ENCODE assay signal across 8 cellular contexts in the genomic region with DNA sequence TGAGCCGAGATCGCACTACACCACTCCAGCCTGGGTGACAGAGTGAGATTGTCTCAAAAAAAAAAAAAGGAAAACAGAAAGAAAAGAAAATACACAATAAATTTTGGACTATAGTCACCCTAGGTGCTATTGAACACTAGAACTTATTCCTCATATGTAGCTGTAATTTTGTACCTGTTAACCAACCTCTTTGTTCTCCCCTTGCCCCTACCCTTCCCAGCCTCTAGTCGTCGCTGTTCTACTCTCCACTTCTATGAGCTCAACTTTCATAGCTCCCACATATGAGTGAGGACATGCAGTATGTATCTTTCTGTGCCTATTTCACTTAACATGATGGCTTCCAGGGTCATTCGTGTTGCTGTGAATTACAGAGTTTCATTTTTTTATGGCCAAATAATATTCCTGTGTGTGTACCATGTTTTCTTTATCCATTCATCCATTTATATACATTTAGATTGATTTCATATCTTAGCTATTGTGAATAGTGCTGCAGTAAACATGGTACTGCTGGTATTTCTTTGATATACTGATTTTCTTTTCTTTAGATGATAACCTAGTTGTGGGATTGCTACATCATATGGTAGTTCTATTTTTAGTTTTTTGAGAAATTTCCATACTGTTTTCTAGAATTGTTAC. TPM values are rescaled to one million over a fixed set of nuclear protein-coding genes. Genes with fewer than 3 reads are reported as not detected.
DNase-seq lines count a peak whose midpoint lies in the region; ATAC-seq and TF ChIP-seq lines count a peak whose summit lies in the region.

No MANE protein-coding gene starts in this region.

- no peaks in the 10 kb centered on the region for H3K27me3 Mint-ChIP-seq in activated CD4-positive, alpha-beta T cell treated with anti-CD3 and anti-CD28 coated beads, Interleukin-2, amount 10 ng/mL, durations not matched to agents 7 days and 5 days

- ATAC-seq in Right ventricle myocardium superior (ENCODE audit: poor library complexity), result peak; percentile 54
- ATAC-seq in Right ventricle myocardium inferior, result no peak
- no peak for ATAC-seq in GM21723 (IDR thresholded peaks at IDR 0.05; ENCODE audit: unreplicated experiment)
- ATAC-seq in HG02840 (IDR thresholded peaks at IDR 0.05; ENCODE audit: low FRiP score, unreplicated experiment), result no peak

- H3K4me1 Mint-ChIP-seq in activated CD4-positive, alpha-beta T cell treated with anti-CD3 and anti-CD28 coated beads, Interleukin-2, amount 10 ng/mL, durations not matched to agents 7 days and 5 days, result peaks cover 2% of the 10 kb centered on the region

- CTCF ChIA-PET in activated CD4-positive, alpha-beta T cell treated with anti-CD3 and anti-CD28 coated beads, Interleukin-2, amount 10 ng/mL, durations not matched to agents 7 days and 5 days (lab: Charles Lee), result interaction anchor here (0.6 to 1.9 kb wide), 13 partner anchors 10 to 1943 kb away, joined by 3 to 5 read pairs (median 4); a partner anchor contains a TSS

- intact Hi-C loops in Right ventricle myocardium superior (cut with DNase I) (no loop called here), Right ventricle myocardium inferior (cut with DNase I) (no loop called here)

- H3K36me3 Mint-ChIP-seq in activated CD4-positive, alpha-beta T cell treated with anti-CD3 and anti-CD28 coated beads, Interleukin-2, amount 10 ng/mL, durations not matched to agents 7 days and 5 days (ENCODE audit: low read depth), result peaks cover 44% of the 10 kb centered on the region

- POLR2A ChIA-PET in activated CD4-positive, alpha-beta T cell treated with anti-CD3 and anti-CD28 coated beads, Interleukin-2, amount 10 ng/mL, durations not matched to agents 7 days and 5 days (lab: Charles Lee), result no interaction called here

- H3K27ac Mint-ChIP-seq in activated CD4-positive, alpha-beta T cell treated with anti-CD3 and anti-CD28 coated beads, Interleukin-2, amount 10 ng/mL, durations not matched to agents 7 days and 5 days, result no peak overlapping the region

- no peaks in the 10 kb centered on the region for H3K9me3 Mint-ChIP-seq in activated CD4-positive, alpha-beta T cell treated with anti-CD3 and anti-CD28 coated beads, Interleukin-2, amount 10 ng/mL, durations not matched to agents 7 days and 5 days

- H3K4me3 Mint-ChIP-seq in activated CD4-positive, alpha-beta T cell treated with anti-CD3 and anti-CD28 coated beads, Interleukin-2, amount 10 ng/mL, durations not matched to agents 7 days and 5 days, result no peak overlapping the region

- TF ChIP-seq CTCF in retinal pigment epithelial cell (conservative IDR thresholded peaks at IDR 0.05; ENCODE audit: low read depth, low read length), result peak; percentile 99

- no peak for DNase-seq in Right ventricle myocardium superior
- DNase-seq in Right ventricle myocardium inferior (ENCODE audit: missing footprints), result no peak
- DNase-seq in NCI-H1694 treated with DMSO at 0.1 percent for 48 hours (lab: John Stamatoyannopoulos, UW), result peak; percentile 70
- peak; percentile 27 for DNase-seq in activated CD4-positive, alpha-beta T cell treated with anti-CD3 and anti-CD28 coated beads, Interleukin-2, amount 10 ng/mL, durations not matched to agents 7 days and 5 days
- peak; percentile 19 for DNase-seq in germinal center (ENCODE audit: low spot score)
- no peak for DNase-seq in retinal pigment epithelial cell (ENCODE audit: low read depth)

- H3K4me3 ChIP-seq in retinal pigment epithelial cell (ENCODE audit: low read length), result no peak overlapping the region

RNA-seq across cellular contexts. Expression of a gene that starts 28.3 kb away (rescaled TPM):
- 19.4 TPM for total RNA-seq in Right ventricle myocardium superior
- 24.6 TPM for total RNA-seq in Right ventricle myocardium inferior
- 10 to 100 TPM; 59.3 to 59.6 TPM for total RNA-seq in activated CD4-positive, alpha-beta T cell treated with anti-CD3 and anti-CD28 coated beads, Interleukin-2, amount 10 ng/mL, durations not matched to agents 7 days and 5 days

Comparison
In these comparisons a context has a peak if more than half of its experiments do, and no peak if none do; other contexts are left out.
1. DNase-seq: peak in NCI-H1694 treated with DMSO at 0.1 percent for 48 hours (single experiment), activated CD4-positive, alpha-beta T cell treated with anti-CD3 and anti-CD28 coated beads, Interleukin-2, amount 10 ng/mL, durations not matched to agents 7 days and 5 days (single experiment) and germinal center (single experiment); none in Right ventricle myocardium superior (single experiment), Right ventricle myocardium inferior (single experiment) and retinal pigment epithelial cell (single experiment).